12 cellular contexts compared by ENCODE assay signal in the genomic region with DNA sequence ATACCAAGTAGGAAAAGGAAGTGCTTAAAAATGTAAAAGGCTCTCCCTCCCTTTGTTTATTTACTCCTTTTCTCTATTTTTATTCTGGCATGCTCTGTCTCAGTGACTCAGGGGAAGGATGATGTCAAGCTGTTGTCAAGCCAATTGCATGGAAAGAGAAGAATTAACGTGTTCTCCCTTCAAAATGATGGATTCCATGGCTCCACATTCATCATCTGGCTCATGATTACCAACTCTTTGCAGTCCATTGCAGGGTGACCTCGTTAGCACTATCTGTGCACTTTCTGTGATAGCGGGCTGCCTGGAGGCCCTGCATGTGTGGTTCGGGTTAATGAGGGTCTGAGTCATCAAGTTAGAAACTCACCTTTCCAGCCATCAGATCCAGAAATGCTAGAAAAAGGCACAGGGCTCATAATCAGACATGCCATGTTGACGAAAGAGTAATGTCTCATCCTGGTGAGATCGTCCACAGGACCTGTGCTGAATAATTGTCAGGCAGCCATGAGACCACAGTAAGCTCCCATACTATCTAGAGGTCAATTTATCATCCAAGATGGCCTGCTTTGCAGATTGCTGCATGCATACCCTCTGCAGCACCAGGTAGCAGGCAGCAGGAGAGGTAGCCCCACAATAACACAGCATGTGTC.
DNase-seq lines count a peak whose midpoint lies in the region; ATAC-seq, FAIRE-seq and TF ChIP-seq lines count a peak whose summit lies in the region.
"Had no signal": no experiment of that assay in that cellular context is flagged by ENCODE, and none has a peak within 500 bp of the region (broad histone marks: within the 10 kb centered on the region; RNA-seq: fewer than 3 reads in every experiment).

No MANE protein-coding gene starts in this region.

- H3K36me3 ChIP-seq in OCI-LY1 (ENCODE audit: insufficient read depth, low read length) (no peaks in the 10 kb centered on the region), pancreas (no peaks in the 10 kb centered on the region)

- H3K4me3 ChIP-seq in OCI-LY1 (ENCODE audit: low read depth, low read length, poor library complexity, severe bottlenecking) (no peak overlapping the region), fibroblast of mammary gland (ENCODE audit: control insufficient read depth, low read depth, low read length) (no peak overlapping the region), pancreas (no peak overlapping the region)

- FAIRE-seq in pancreas (lab: Jason Lieb, UNC) = no peak
- no peak for FAIRE-seq in D721Med (lab: Jason Lieb, UNC)
- FAIRE-seq: G401.6 had no signal

- intact Hi-C loops in pancreas (cut with DNase I) = no loop called here

- 55 to 61% methylated on average over 6 of the region's 6 CpGs for WGBS in pancreas, 2 donors

- H3K27me3 ChIP-seq in OCI-LY1 (ENCODE audit: insufficient read depth, low read length) (no peaks in the 10 kb centered on the region), pancreas (no peaks in the 10 kb centered on the region)

- H3K79me2 ChIP-seq in OCI-LY1 (ENCODE audit: insufficient read depth, low read length) = no peaks in the 10 kb centered on the region

- no peak overlapping the region for H3K9ac ChIP-seq in OCI-LY1 (ENCODE audit: low read length)
- H3K9ac ChIP-seq: KMS-11 had no signal

- H3K9me3 ChIP-seq in OCI-LY1 (ENCODE audit: low read length) = no peaks in the 10 kb centered on the region
- H3K9me3 ChIP-seq in pancreas = no peaks in the 10 kb centered on the region

- H3K4me2 ChIP-seq in OCI-LY1 (ENCODE audit: low read length) = no peak overlapping the region
- H3K4me2 ChIP-seq: KMS-11 had no signal

- H4K20me1 ChIP-seq in OCI-LY1 (ENCODE audit: insufficient read depth, low read length) = no peaks in the 10 kb centered on the region

- no peaks in the 10 kb centered on the region for H3K9me2 ChIP-seq in OCI-LY1 (ENCODE audit: low read depth, low read length)

- peak; percentile 24 for DNase-seq in G401 (ENCODE audit: low spot score)
- DNase-seq in fibroblast of mammary gland (ENCODE audit: low read depth) = peak; percentile 81
- DNase-seq in pancreas = no peak
- no peak for DNase-seq in DMS153 (lab: John Stamatoyannopoulos, UW)
- no peak for DNase-seq in GDM1 (lab: John Stamatoyannopoulos, UW)
- DNase-seq in KG1 (lab: John Stamatoyannopoulos, UW) = no peak
- no peak for DNase-seq in D721Med (ENCODE audit: insufficient read length, low spot score)
- DNase-seq: naive thymus-derived CD4-positive, alpha-beta T cell; OCI-M1 had no signal

- ATAC-seq in pancreas = peak in 3 of 4 donors; percentile 31 to 57 (median 41)
- ATAC-seq: naive thymus-derived CD4-positive, alpha-beta T cell had no signal

- H3K4me1 ChIP-seq in OCI-LY1 (ENCODE audit: insufficient read depth, low read length, severe bottlenecking) (no peaks in the 10 kb centered on the region), pancreas (peaks cover 6 to 8% (median 8%) of the 10 kb centered on the region in 3 donors)

- peak overlapping the region; percentile 83; the same call in 1 of the 2 replicates for H2AFZ ChIP-seq in OCI-LY1 (ENCODE audit: low read length)

- TF ChIP-seq CTCF in OCI-LY1 (IDR thresholded peaks at IDR 0.05; ENCODE audit: low read length) (no peak), fibroblast of mammary gland (conservative IDR thresholded peaks at IDR 0.05; ENCODE audit: control insufficient read depth, insufficient read depth, low read depth, low read length) (no peak), pancreas (IDR thresholded peaks at IDR 0.05) (no peak), D721Med (IDR thresholded peaks at IDR 0.05; ENCODE audit: insufficient read depth, missing control alignments) (no peak)

- H3F3A ChIP-seq in OCI-LY1 (ENCODE audit: insufficient read depth, low read length) = no peaks in the 10 kb centered on the region

- in situ Hi-C loops in G401 (cut with HindIII; ENCODE audit: low sequenced_read_pairs) = no loop called here

- H3K27ac ChIP-seq in OCI-LY1 (ENCODE audit: low read depth, low read length, poor library complexity, severe bottlenecking) = no peak overlapping the region
- H3K27ac ChIP-seq in pancreas = no peak overlapping the region
- H3K27ac ChIP-seq: KMS-11 had no signal

Comparison
In these comparisons a context has a peak if more than half of its experiments do, and no peak if none do; other contexts are left out.
1. DNase-seq: peak in G401 (single experiment) and fibroblast of mammary gland (single experiment); none in pancreas (0 of 6), DMS153 (single experiment), GDM1 (single experiment), KG1 (single experiment) and D721Med (single experiment).